ENCODE assay signal across 15 cellular contexts in genomic region chr3:16456784-16457415, GRCh38. TPM values are rescaled to one million over a fixed set of nuclear protein-coding genes. Genes with fewer than 3 reads are reported as not detected.
DNase-seq lines count a peak whose midpoint lies in the region; ATAC-seq and TF ChIP-seq lines count a peak whose summit lies in the region.
"Had no signal": no experiment of that assay in that cellular context is flagged by ENCODE, and none has a peak within 500 bp of the region (broad histone marks: within the 10 kb centered on the region; RNA-seq: fewer than 3 reads in every experiment).

No MANE protein-coding gene starts in this region.

- no peak overlapping the region for H3K27ac Mint-ChIP-seq in stimulated activated memory B cell treated with anti-CD40 and anti-IgM and Interleukin-4, amounts not matched to agents 10 μg/mL and 1 μg/mL and 100 μg/mL, for 72 hours
- H3K27ac Mint-ChIP-seq: CD14-positive monocyte; stimulated activated effector memory CD8-positive, alpha-beta T cell treated with anti-CD3 and anti-CD28 coated beads, Interleukin-12 subunit alpha, Interleukin-12 subunit beta, amount 100 ng/mL, for 72 hours had no signal

- H3K27ac ChIP-seq in AG04450 (ENCODE audit: low read depth, low read length) (peak overlapping the region; percentile 66), HEK293 (ENCODE audit: extremely low read depth, low read depth, low read length) (no peak overlapping the region), left lung (peak overlapping the region in 1 of 2 donors; percentile 64)
- H3K27ac ChIP-seq: SJCRH30 had no signal

- no peak overlapping the region for H3K4me3 ChIP-seq in AG04450 (ENCODE audit: low read depth, low read length)
- H3K4me3 ChIP-seq in HEK293 (ENCODE audit: low read depth, low read length): no peak overlapping the region
- H3K4me3 ChIP-seq in astrocyte of the spinal cord (ENCODE audit: low read depth, low read length): no peak overlapping the region
- no peak overlapping the region for H3K4me3 ChIP-seq in left lung
- H3K4me3 ChIP-seq: GM12878, SJCRH30 had no signal

- intact Hi-C loops in left lung (cut with DNase I): no loop called here

- H3K4me1 ChIP-seq in HEK293 (ENCODE audit: control insufficient read depth, insufficient read depth, low read length) (no peaks in the 10 kb centered on the region), left lung (peaks cover 0 to 6% of the 10 kb centered on the region in 2 donors)

- H3K27me3 Mint-ChIP-seq in stimulated activated memory B cell treated with anti-CD40 and anti-IgM and Interleukin-4, amounts not matched to agents 10 μg/mL and 1 μg/mL and 100 μg/mL, for 72 hours: no peaks in the 10 kb centered on the region

- no peak overlapping the region for H3K4me3 Mint-ChIP-seq in stimulated activated memory B cell treated with anti-CD40 and anti-IgM and Interleukin-4, amounts not matched to agents 10 μg/mL and 1 μg/mL and 100 μg/mL, for 72 hours
- H3K4me3 Mint-ChIP-seq: brain; CD14-positive monocyte; stimulated activated effector memory CD8-positive, alpha-beta T cell treated with anti-CD3 and anti-CD28 coated beads, Interleukin-12 subunit alpha, Interleukin-12 subunit beta, amount 100 ng/mL, for 72 hours had no signal

- CTCF ChIA-PET in AG04450 (lab: Charles Lee) (no interaction called here), HEK293 (lab: Yijun Ruan, JAX) (no interaction called here)

- peak; percentile 71 for DNase-seq in AG04450 (ENCODE audit: low read depth, low spot score)
- DNase-seq in astrocyte of the spinal cord (ENCODE audit: low read depth, low spot score): peak; percentile 96
- peak in 1 of 2 donors; percentile 57 for DNase-seq in left lung
- DNase-seq in pons (ENCODE audit: low spot score): no peak
- DNase-seq: midbrain; stimulated activated CD4-positive, alpha-beta T cell treated with anti-CD3 and anti-CD28 coated beads, Interleukin-15, amount 100 ng/mL, for 24 hours had no signal

- TF ChIP-seq CTCF in AG04450 (IDR thresholded peaks at IDR 0.05; ENCODE audit: low read depth, low read length): no peak
- no peak for TF ChIP-seq CTCF in HEK293 (tag by site-specific recombination; IDR thresholded peaks at IDR 0.05)
- no peak for TF ChIP-seq CTCF in astrocyte of the spinal cord (IDR thresholded peaks at IDR 0.05; ENCODE audit: low read depth, low read length)
- no peak for TF ChIP-seq CTCF in left lung (IDR thresholded peaks at IDR 0.05)

- H3K9me3 Mint-ChIP-seq in stimulated activated memory B cell treated with anti-CD40 and anti-IgM and Interleukin-4, amounts not matched to agents 10 μg/mL and 1 μg/mL and 100 μg/mL, for 72 hours: no peaks in the 10 kb centered on the region
- H3K9me3 Mint-ChIP-seq: stimulated activated effector memory CD8-positive, alpha-beta T cell treated with anti-CD3 and anti-CD28 coated beads, Interleukin-12 subunit alpha, Interleukin-12 subunit beta, amount 100 ng/mL, for 72 hours had no signal

- in situ Hi-C loops in astrocyte of the spinal cord (cut with HindIII; ENCODE audit: low sequenced_read_pairs): no loop called here

- H3K36me3 ChIP-seq in HEK293 (ENCODE audit: control insufficient read depth in 2 of 2, insufficient read depth in 1 of 2, low read length in 2 of 2) (no peaks in the 10 kb centered on the region), left lung (no peaks in the 10 kb centered on the region)
- H3K36me3 ChIP-seq: SJCRH30 had no signal

- H3K27me3 ChIP-seq in AG04450 (ENCODE audit: control insufficient read depth, insufficient read depth, low read length): no peaks in the 10 kb centered on the region
- no peaks in the 10 kb centered on the region for H3K27me3 ChIP-seq in left lung
- H3K27me3 ChIP-seq: SJCRH30 had no signal

- ATAC-seq in left lung (peak; percentile 91), HG02642 (IDR thresholded peaks at IDR 0.05; ENCODE audit: poor library complexity, unreplicated experiment) (no peak), GM21528 (IDR thresholded peaks at IDR 0.05; ENCODE audit: low FRiP score, unreplicated experiment) (no peak)
- ATAC-seq in stimulated activated memory B cell treated with anti-CD40 and anti-IgM and Interleukin-4, amounts not matched to agents 10 μg/mL and 1 μg/mL and 100 μg/mL, for 72 hours: no peak
- ATAC-seq: GM12878; stimulated activated effector memory CD8-positive, alpha-beta T cell treated with anti-CD3 and anti-CD28 coated beads, Interleukin-12 subunit alpha, Interleukin-12 subunit beta, amount 100 ng/mL, for 72 hours had no signal

- H3K9me3 ChIP-seq in AG04450 (ENCODE audit: control insufficient read depth, insufficient read depth, low read length): no peaks in the 10 kb centered on the region
- H3K9me3 ChIP-seq in HEK293 (ENCODE audit: control insufficient read depth, insufficient read depth, low read depth, low read length): no peaks in the 10 kb centered on the region
- no peaks in the 10 kb centered on the region for H3K9me3 ChIP-seq in left lung
- H3K9me3 ChIP-seq: SJCRH30 had no signal

- peaks cover 61% of the 10 kb centered on the region for H3K36me3 Mint-ChIP-seq in stimulated activated memory B cell treated with anti-CD40 and anti-IgM and Interleukin-4, amounts not matched to agents 10 μg/mL and 1 μg/mL and 100 μg/mL, for 72 hours
- H3K36me3 Mint-ChIP-seq: brain had no signal

- H3K4me1 Mint-ChIP-seq in stimulated activated memory B cell treated with anti-CD40 and anti-IgM and Interleukin-4, amounts not matched to agents 10 μg/mL and 1 μg/mL and 100 μg/mL, for 72 hours: peaks cover 44% of the 10 kb centered on the region
- H3K4me1 Mint-ChIP-seq: CD14-positive monocyte had no signal

- POLR2A ChIA-PET in AG04450 (lab: Yijun Ruan, JAX): interaction anchor here (0.7 to 1.0 kb wide), 3 partner anchors 20 to 57 kb away, joined by 3 read pairs; no protein-coding TSS in a partner anchor
- POLR2A ChIA-PET in HEK293 (lab: Yijun Ruan, JAX): no interaction called here

TF ChIP-seq in HEK293, 187 proteins besides CTCF, POLR2A, EP300 and RAD21:
- TF ChIP-seq ZNF837 (tag by site-specific recombination; IDR thresholded peaks at IDR 0.05): no peak
- no peak for TF ChIP-seq MYNN (tag by site-specific recombination; IDR thresholded peaks at IDR 0.05; ENCODE audit: borderline replicate concordance)
- TF ChIP-seq ZNF521 (tag by site-specific recombination; IDR thresholded peaks at IDR 0.05): no peak
- no peak for TF ChIP-seq ZNF114 (tag by site-specific recombination; IDR thresholded peaks at IDR 0.05)
- TF ChIP-seq TSHZ1 (tag by site-specific recombination; IDR thresholded peaks at IDR 0.05; ENCODE audit: borderline replicate concordance): no peak
- no peak for TF ChIP-seq ZBTB17 (tag by site-specific recombination; IDR thresholded peaks at IDR 0.05)
- 0 out of 2 replicates have a peak, but pooled peaks have one; percentile 30 for TF ChIP-seq OSR2 (tag by site-specific recombination; IDR thresholded peaks at IDR 0.05)
- TF ChIP-seq PRDM6 (tag by site-specific recombination; IDR thresholded peaks at IDR 0.05): peak; percentile 80

RNA-seq across cellular contexts. Expression of gene RFTN1, which starts 56.6 kb away (rescaled TPM):
- 97.3 and 110 TPM in 2 replicates for polyA plus RNA-seq in AG04450 (2011; rRNA removed)
- 91.8 and 101 TPM in 2 replicates for polyA minus RNA-seq in AG04450 (2011; rRNA and poly(A)+ RNA removed)
- total RNA-seq in left lung: 10 to 100 TPM; 47.2 to 85.1 TPM
